In genomic region chr20:44310664-44311639, GRCh38 we compare ENCODE assay signal across 8 cellular contexts.
DNase-seq lines count a peak whose midpoint lies in the region; ATAC-seq and TF ChIP-seq lines count a peak whose summit lies in the region.

A gene with protein sequence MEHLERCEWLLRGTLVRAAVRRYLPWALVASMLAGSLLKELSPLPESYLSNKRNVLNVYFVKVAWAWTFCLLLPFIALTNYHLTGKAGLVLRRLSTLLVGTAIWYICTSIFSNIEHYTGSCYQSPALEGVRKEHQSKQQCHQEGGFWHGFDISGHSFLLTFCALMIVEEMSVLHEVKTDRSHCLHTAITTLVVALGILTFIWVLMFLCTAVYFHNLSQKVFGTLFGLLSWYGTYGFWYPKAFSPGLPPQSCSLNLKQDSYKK (minus strand): TSS chr20:44311202. CDS start chr20:44311148, 54 bp downstream.

- H3K4me3 Mint-ChIP-seq in central memory CD8-positive, alpha-beta T cell = peak within 1 kb of the TSS; percentile 87

- peaks cover 15% of the 10 kb centered on the region for H3K36me3 Mint-ChIP-seq in central memory CD8-positive, alpha-beta T cell (ENCODE audit: insufficient read depth)

- H3K27me3 Mint-ChIP-seq in central memory CD8-positive, alpha-beta T cell = no peaks in the 10 kb centered on the region

- peak; percentile 93 for ATAC-seq in GM19023 (IDR thresholded peaks at IDR 0.05; ENCODE audit: unreplicated experiment)
- ATAC-seq in HG03196 (IDR thresholded peaks at IDR 0.05; ENCODE audit: unreplicated experiment) = peak; percentile 86
- ATAC-seq in central memory CD8-positive, alpha-beta T cell (replicated peaks; ENCODE audit: extremely low read depth, poor library complexity, severe bottlenecking) = peak; percentile 92

- H3K9me3 Mint-ChIP-seq in central memory CD8-positive, alpha-beta T cell = no peaks in the 10 kb centered on the region

- peak within 1 kb of the TSS; percentile 99 for H3K4me3 ChIP-seq in AG10803 (ENCODE audit: low read length)

- peak within 1 kb of the TSS; percentile 90 for H3K27ac Mint-ChIP-seq in central memory CD8-positive, alpha-beta T cell (ENCODE audit: low read depth)

- peak; percentile 81 for TF ChIP-seq CTCF in AG10803 (conservative IDR thresholded peaks at IDR 0.05; ENCODE audit: low read length)

- peak; percentile 97 for DNase-seq in AG10803 (ENCODE audit: low read depth)
- peak; percentile 91 for DNase-seq in NCI-H226
- DNase-seq in activated CD4-positive, CD25-positive, alpha-beta regulatory T cell (lab: John Stamatoyannopoulos, UW) = peak; percentile 97 to 98 (median 98)
- peak; percentile 94 to 95 for DNase-seq in central memory CD8-positive, alpha-beta T cell (ENCODE audit: low spot score in 2 of 2)
- DNase-seq in islet precursor cell = peak; percentile 98
- DNase-seq in stimulated activated CD4-positive, alpha-beta T cell treated with anti-CD3 and anti-CD28 coated beads, Interleukin-12 subunit alpha, Interleukin-12 subunit beta, amount 100 ng/mL, for 4 hours = peak; percentile 99

- H3K4me1 Mint-ChIP-seq in central memory CD8-positive, alpha-beta T cell = peaks cover 29% of the 10 kb centered on the region

Comparison
In these comparisons a context has a peak if more than half of its experiments do, and no peak if none do; other contexts are left out.
1. Peak in every context shown above with its lines: DNase-seq, ATAC-seq and H3K4me3 ChIP-seq.